8 cellular contexts compared by ENCODE assay signal in the genomic region with DNA sequence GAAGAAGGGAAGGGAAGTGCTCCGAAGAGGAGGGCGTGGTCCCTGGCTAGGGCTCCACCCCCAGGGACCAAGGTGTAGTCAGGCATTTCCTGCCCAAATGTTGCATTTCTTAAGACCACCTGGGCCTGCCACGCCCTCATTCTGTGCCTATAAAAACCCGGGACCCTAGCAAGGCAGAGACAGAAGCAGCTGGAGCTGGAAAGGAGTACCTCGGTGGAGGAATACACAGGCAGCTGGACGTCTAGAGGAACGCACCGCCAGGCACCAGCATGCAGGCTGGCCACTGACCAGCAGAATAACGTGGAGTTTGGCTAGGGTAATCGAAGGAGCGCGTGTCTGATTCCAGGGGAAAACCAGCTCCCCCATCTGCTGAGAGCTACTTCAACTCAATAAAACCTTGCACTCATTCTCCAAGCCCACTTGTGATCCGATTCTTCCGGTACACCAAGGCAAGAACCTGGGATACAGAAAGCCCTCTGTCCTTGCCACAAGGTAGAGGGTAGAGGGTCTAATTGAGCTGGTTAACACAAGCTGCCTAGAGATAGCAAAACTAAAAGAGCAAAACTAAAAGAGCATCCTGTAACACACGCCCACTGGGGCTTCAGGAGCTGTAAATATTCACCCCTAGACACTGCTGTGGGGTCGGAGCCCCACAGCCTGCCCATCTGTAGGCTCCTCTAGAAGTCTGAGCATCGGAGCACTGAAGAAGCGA. TPM values are rescaled to one million over a fixed set of nuclear protein-coding genes. Genes with fewer than 3 reads are reported as not detected.
A peak's percentile ranks its signal among the peaks of the same experiment; 100 is the strongest.
DNase-seq lines count a peak whose midpoint lies in the region; ATAC-seq, FAIRE-seq and TF ChIP-seq lines count a peak whose summit lies in the region.

No MANE protein-coding gene starts in this region.

- BruUV-seq in K562 (replicated peaks; lab: Mats Ljungman, UMichigan) = no TSS peak

- H3K9me1 ChIP-seq in K562 (ENCODE audit: control insufficient read depth, insufficient read depth, low read length) = no peaks in the 10 kb centered on the region
- H3K9me1 ChIP-seq in keratinocyte (ENCODE audit: control insufficient read depth, extremely low read depth, insufficient read depth, low read length) = no peaks in the 10 kb centered on the region

- H3K9me3 Mint-ChIP-seq in CD4-positive, CD25-positive, alpha-beta regulatory T cell = peaks cover 0 to 3% (median 0%) of the 10 kb centered on the region in 7 donors

- H3K36me3 ChIP-seq in CD4-positive, CD25-positive, alpha-beta regulatory T cell (ENCODE audit: control insufficient read depth, insufficient read depth, low read length) = no peaks in the 10 kb centered on the region
- H3K36me3 ChIP-seq in K562 (ENCODE audit: control insufficient read depth, insufficient read depth, low read length) (no peaks in the 10 kb centered on the region), keratinocyte (ENCODE audit: control insufficient read depth in 2 of 2, extremely low read depth in 1 of 2, insufficient read depth in 2 of 2, low read length in 2 of 2) (no peaks in the 10 kb centered on the region), suprapubic skin (no peaks in the 10 kb centered on the region)

- dilution Hi-C loops in keratinocyte (cut with MboI; ENCODE audit: extremely low pct_ligation_motif_present, low sequenced_read_pairs) = no loop called here

- H3K79me2 ChIP-seq in K562 (ENCODE audit: control insufficient read depth, insufficient read depth, low read length) (no peaks in the 10 kb centered on the region), keratinocyte (ENCODE audit: control insufficient read depth, insufficient read depth, low read length) (no peaks in the 10 kb centered on the region)

- ATAC-seq in CD4-positive, CD25-positive, alpha-beta regulatory T cell (ENCODE audit: low read depth in 2 of 2) = no peak
- peak; percentile 96 for ATAC-seq in K562
- no peak for ATAC-seq in GM18907 (IDR thresholded peaks at IDR 0.05; ENCODE audit: unreplicated experiment)
- ATAC-seq in GM18861 (IDR thresholded peaks at IDR 0.05; ENCODE audit: unreplicated experiment) = no peak

- H3K4me3 Mint-ChIP-seq in CD4-positive, CD25-positive, alpha-beta regulatory T cell = peak overlapping the region in 1 of 4 donors; percentile 29

- DNase-seq in CD4-positive, CD25-positive, alpha-beta regulatory T cell = peak in 1 of 3 donors; percentile 57
- DNase-seq in NCI-H2171 treated with DMSO at 0.1 percent for 48 hours (lab: John Stamatoyannopoulos, UW) = peak; percentile 95
- DNase-seq in K562 (ENCODE audit: extremely low read depth in 1 of 4, low spot score in 3 of 4) = peak; percentile 21 to 68 (median 38)
- DNase-seq in keratinocyte (ENCODE audit: low read depth, low spot score) = no peak
- no peak for DNase-seq in suprapubic skin (ENCODE audit: low spot score in 2 of 2)
- DNase-seq in GM03348 (ENCODE audit: low spot score) = no peak

- H3K9me3 ChIP-seq in CD4-positive, CD25-positive, alpha-beta regulatory T cell (ENCODE audit: control insufficient read depth in 2 of 2, low read length in 2 of 2) = no peaks in the 10 kb centered on the region
- no peaks in the 10 kb centered on the region for H3K9me3 ChIP-seq in K562 (replicated peaks; ENCODE audit: control insufficient read depth, insufficient read depth, low read depth, low read length)
- no peaks in the 10 kb centered on the region for H3K9me3 ChIP-seq in keratinocyte (ENCODE audit: control insufficient read depth, low read depth, low read length)
- no peaks in the 10 kb centered on the region for H3K9me3 ChIP-seq in suprapubic skin

- H2AFZ ChIP-seq in K562 (ENCODE audit: low read depth, low read length) = peak overlapping the region; percentile 85
- peak overlapping the region; percentile 72 for H2AFZ ChIP-seq in keratinocyte (ENCODE audit: control insufficient read depth, low read length)

- POLR2A ChIA-PET in K562 (lab: Yijun Ruan, JAX) = interaction anchor here (0.6 to 1.0 kb wide), 3 partner anchors 14 to 57 kb away, joined by 3 read pairs; no protein-coding TSS in a partner anchor

- TF ChIP-seq POLR2A in K562 (conservative IDR thresholded peaks at IDR 0.05) (peak; percentile 50; the same call in 1 of the 2 replicates), suprapubic skin (IDR thresholded peaks at IDR 0.05) (no peak)

- intact Hi-C loops in K562 (cut with micrococcal nuclease) = no loop called here

- peak overlapping the region; percentile 77 for H3K4me2 ChIP-seq in K562 (ENCODE audit: insufficient read depth, low read length)
- H3K4me2 ChIP-seq in keratinocyte (ENCODE audit: control insufficient read depth, extremely low read depth, insufficient read depth, low read depth, low read length) = peak overlapping the region; percentile 62

- H3K4me1 Mint-ChIP-seq in CD4-positive, CD25-positive, alpha-beta regulatory T cell = peaks cover 0 to 19% (median 8%) of the 10 kb centered on the region in 4 donors

- peaks cover 15% of the 10 kb centered on the region for H3K27me3 Mint-ChIP-seq in CD4-positive, CD25-positive, alpha-beta regulatory T cell

- WGBS in K562 (ENCODE audit: insufficient coverage, low coverage, missing lambda C conversion rate) = 37% methylated on average over 15 of the region's 18 CpGs
- 54% methylated on average over 18 of the region's 18 CpGs for WGBS in suprapubic skin

- H3K4me3 ChIP-seq in CD4-positive, CD25-positive, alpha-beta regulatory T cell (ENCODE audit: low read depth, low read length) = peak overlapping the region; percentile 13
- H3K4me3 ChIP-seq in K562 = peak overlapping the region; percentile 30
- peak overlapping the region in 2 of 3 experiments; percentile 8 to 42 for H3K4me3 ChIP-seq in keratinocyte (ENCODE audit: control insufficient read depth in 2 of 3, extremely low read depth in 1 of 3, insufficient read depth in 2 of 3, low read depth in 1 of 3, low read length in 3 of 3)
- H3K4me3 ChIP-seq in suprapubic skin = peak overlapping the region; percentile 29

- H4K20me1 ChIP-seq in K562 (replicated peaks; ENCODE audit: control insufficient read depth, insufficient read depth, low read length) = no peaks in the 10 kb centered on the region
- no peaks in the 10 kb centered on the region for H4K20me1 ChIP-seq in keratinocyte (ENCODE audit: control insufficient read depth, extremely low read depth, insufficient read depth, low read length)

- H3K27ac Mint-ChIP-seq in CD4-positive, CD25-positive, alpha-beta regulatory T cell = peak overlapping the region in 2 of 3 donors; percentile 21 to 71

- TF ChIP-seq EP300 in K562 (IDR thresholded peaks at IDR 0.05; ENCODE audit: low read length) = no peak
- TF ChIP-seq EP300 in suprapubic skin (IDR thresholded peaks at IDR 0.05) = no peak

- H3K9ac ChIP-seq in K562 (ENCODE audit: insufficient read depth in 1 of 2, low read depth in 2 of 2, low read length in 2 of 2) (peak overlapping the region; percentile 30 to 88), keratinocyte (ENCODE audit: control insufficient read depth, extremely low read depth, insufficient read depth, low read length) (peak overlapping the region; percentile 18)

- no peak overlapping the region for H3K27ac ChIP-seq in CD4-positive, CD25-positive, alpha-beta regulatory T cell (ENCODE audit: insufficient read depth, low read length, poor library complexity, severe bottlenecking)
- H3K27ac ChIP-seq in K562 (ENCODE audit: extremely low read depth, low read depth, low read length) (peak overlapping the region; percentile 18; the same call in 1 of the 3 replicates), keratinocyte (ENCODE audit: control insufficient read depth, insufficient read depth, low read length) (peak overlapping the region; percentile 6), suprapubic skin (no peak overlapping the region)

- H3K36me3 Mint-ChIP-seq in CD4-positive, CD25-positive, alpha-beta regulatory T cell = no peaks in the 10 kb centered on the region

- CTCF ChIA-PET in K562 (lab: Yijun Ruan, JAX; ENCODE audit: low intra/inter-chr PET ratio) = no interaction called here

- peaks cover 4% of the 10 kb centered on the region for H3K4me1 ChIP-seq in CD4-positive, CD25-positive, alpha-beta regulatory T cell (ENCODE audit: control insufficient read depth, insufficient read depth, low read length, poor library complexity, severe bottlenecking)
- H3K4me1 ChIP-seq in K562 (replicated peaks in 1 of 2; ENCODE audit: control insufficient read depth in 2 of 2, insufficient read depth in 2 of 2, low read length in 2 of 2) (no peaks in the 10 kb centered on the region; a peak in 2 of 5 replicates), keratinocyte (ENCODE audit: control insufficient read depth, extremely low read depth, insufficient read depth, low read length) (peaks cover 7% of the 10 kb centered on the region), suprapubic skin (peaks cover 11% of the 10 kb centered on the region)

- no peaks in the 10 kb centered on the region for H3K27me3 ChIP-seq in CD4-positive, CD25-positive, alpha-beta regulatory T cell (ENCODE audit: control insufficient read depth, insufficient read depth, low read length)
- H3K27me3 ChIP-seq in K562 (ENCODE audit: control insufficient read depth in 2 of 2, insufficient read depth in 2 of 2, low read length in 2 of 2) = no peaks in the 10 kb centered on the region
- no peaks in the 10 kb centered on the region for H3K27me3 ChIP-seq in keratinocyte (ENCODE audit: control insufficient read depth, extremely low read depth, insufficient read depth, low read length)
- no peaks in the 10 kb centered on the region for H3K27me3 ChIP-seq in suprapubic skin

- no peak for TF ChIP-seq RAD21 in K562 (CRISPR knock-in tag; conservative IDR thresholded peaks at IDR 0.05 in 1 of 2, IDR thresholded peaks at IDR 0.05 in 1 of 2)

- FAIRE-seq in K562 (lab: Jason Lieb, UNC) (peak; percentile 82), keratinocyte (lab: Jason Lieb, UNC) (no peak)

- TF ChIP-seq CTCF in K562 (IDR thresholded peaks at IDR 0.05 in 2 of 3, conservative IDR thresholded peaks at IDR 0.05 in 1 of 3; ENCODE audit: insufficient read depth in 2 of 3, low read depth in 1 of 3, low read length in 3 of 3) (no peak), keratinocyte (optimal IDR thresholded peaks at IDR 0.05 in 1 of 3, IDR thresholded peaks at IDR 0.05 in 1 of 3, conservative IDR thresholded peaks at IDR 0.05 in 1 of 3; ENCODE audit: extremely low read depth in 1 of 3, insufficient read depth in 2 of 3, low read length in 3 of 3) (no peak), suprapubic skin (IDR thresholded peaks at IDR 0.05) (no peak)

- in situ Hi-C loops in K562 (cut with MboI) = no loop called here

RNA-seq across cellular contexts. Expression of gene CFL2, which starts 21.0 kb away (rescaled TPM):
- 27.8 TPM for total RNA-seq in CD4-positive, CD25-positive, alpha-beta regulatory T cell
- polyA plus RNA-seq in CD4-positive, CD25-positive, alpha-beta regulatory T cell = 10 to 100 TPM in 1 of 4 donors, 1 to 10 TPM in 3; 7.1 to 11.1 (median 7.5) TPM
- total RNA-seq in K562 (2011; cell fraction: chromatin; rRNA removed; ENCODE audit: low replicate concordance) = 4.9 and 13.4 TPM in 2 replicates
- 1.2 and 1.3 TPM in 2 replicates for total RNA-seq in K562 (2011; cell fraction: nucleolus; rRNA removed)
- 6.7 and 17.6 TPM in 2 replicates for total RNA-seq in K562 (2011; cell fraction: nucleoplasm; rRNA removed)
- total RNA-seq in K562 (2014; rRNA removed) = 2.0 and 5.0 TPM in 2 replicates
- total RNA-seq in K562 (2014; rRNA removed; fragmentation: Illumina TruSeq; extraction: Trizol) = 4.0 and 5.0 TPM in 2 replicates
- total RNA-seq in K562 (2015; rRNA removed; fragmentation: Illumina TruSeq; extraction: Trizol) = 4.2 and 4.6 TPM in 2 replicates
- 6.5 TPM in 2 replicates for total RNA-seq in K562 (2021)
- 4.4 and 5.1 TPM in 2 replicates for polyA plus RNA-seq in K562 (2011; rRNA removed)
- polyA plus RNA-seq in K562 (2011; cell fraction: cytosol; rRNA removed) = 1.3 and 2.9 TPM in 2 replicates
- 3.8 and 6.6 TPM in 2 replicates for polyA plus RNA-seq in K562 (2011; cell fraction: nucleus; rRNA removed)
- polyA plus RNA-seq in K562 (2012) = 5.9 and 7.4 TPM in 2 replicates
- 7.1 and 12.7 TPM in 2 replicates for polyA plus RNA-seq in K562 (2014; fragmentation: Illumina TruSeq; extraction: Trizol)
- polyA plus RNA-seq in K562 (2014; fragmentation: Nextera tagmentation; extraction: Ambion mirVana) = 1 to 10 TPM; 5.8 to 5.9 TPM
- polyA plus RNA-seq in K562 (2014; rRNA removed) = 3.2 and 8.1 TPM in 2 replicates
- 9.3 and 10.7 TPM in 2 replicates for polyA minus RNA-seq in K562 (2011; rRNA and poly(A)+ RNA removed)
- 2.5 and 3.2 TPM in 2 replicates for polyA minus RNA-seq in K562 (2011; cell fraction: cytosol; rRNA and poly(A)+ RNA removed)
- 1.8 and 5.9 TPM in 2 replicates for polyA minus RNA-seq in K562 (2011; cell fraction: nucleus; rRNA and poly(A)+ RNA removed)
- polyA plus RNA-seq in keratinocyte = 12.3 to 30.5 TPM (median 28.4 TPM) in 3 replicates
- polyA plus RNA-seq in keratinocyte (2011; ENCODE audit: low read depth) = 7.3 TPM
- polyA plus RNA-seq in keratinocyte (2011; cell fraction: cytosol; rRNA removed) = 18.1 and 34.7 TPM in 2 replicates
- 8.3 and 12.3 TPM in 2 replicates for polyA plus RNA-seq in keratinocyte (2011; cell fraction: nucleus; rRNA removed)
- 9.9 and 30.5 TPM in 2 replicates for polyA plus RNA-seq in keratinocyte (2012; ENCODE audit: low replicate concordance)
- polyA minus RNA-seq in keratinocyte = 6.3 to 29.0 TPM (median 11.2 TPM) in 3 replicates
- 11.1 TPM for polyA minus RNA-seq in keratinocyte (2011; cell fraction: cytosol; rRNA and poly(A)+ RNA removed)
- polyA minus RNA-seq in keratinocyte (2011; cell fraction: nucleus; rRNA and poly(A)+ RNA removed) = 3.1 and 9.2 TPM in 2 replicates
- 10 to 100 TPM in 2 of 4 donors, 1 to 10 TPM in 2; 3.7 to 23.9 (median 8.7) TPM for total RNA-seq in suprapubic skin

Comparison
In these comparisons a context has a peak if more than half of its experiments do, and no peak if none do; other contexts are left out.
1. DNase-seq: peak in NCI-H2171 treated with DMSO at 0.1 percent for 48 hours (single experiment) and K562 (4 of 4); none in keratinocyte (single experiment), suprapubic skin (0 of 2) and GM03348 (single experiment).
2. H3K27ac ChIP-seq: peak in K562 (single experiment) and keratinocyte (single experiment); none in CD4-positive, CD25-positive, alpha-beta regulatory T cell (single experiment) and suprapubic skin (single experiment).
3. Peak in every context shown above with its lines, with median percentiles within 50 percentile points of each other: H3K4me3 ChIP-seq.